Comparison of ENCODE assay signal across 11 cellular contexts in the genomic region with DNA sequence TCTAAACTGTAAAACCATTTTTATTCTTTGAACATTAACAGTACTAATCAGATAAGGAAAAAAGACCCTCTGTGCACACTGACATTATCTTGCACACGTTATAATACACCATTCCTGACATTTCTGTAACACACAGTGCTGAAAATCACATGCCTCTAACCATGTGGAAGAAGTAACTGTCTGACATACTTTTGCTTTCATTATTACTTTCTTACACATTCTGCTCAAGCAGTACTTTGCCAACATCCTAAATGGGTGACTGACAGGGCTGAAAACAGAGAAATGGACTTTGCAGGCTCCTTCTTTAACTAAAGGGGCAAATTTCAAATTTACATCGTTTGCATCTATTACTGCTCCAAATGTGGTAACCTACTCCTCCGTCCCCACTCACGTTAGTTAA. TPM values are rescaled to one million over a fixed set of nuclear protein-coding genes. Genes with fewer than 3 reads are reported as not detected.
DNase-seq lines count a peak whose midpoint lies in the region; ATAC-seq and TF ChIP-seq lines count a peak whose summit lies in the region.
"Had no signal": no experiment of that assay in that cellular context is flagged by ENCODE, and none has a peak within 500 bp of the region (broad histone marks: within the 10 kb centered on the region; RNA-seq: fewer than 3 reads in every experiment).

No MANE protein-coding gene starts in this region.

- no peaks in the 10 kb centered on the region for H3K9me3 Mint-ChIP-seq in central memory CD8-positive, alpha-beta T cell

- BruUV-seq in mammary epithelial cell (replicated peaks; lab: Mats Ljungman, UMichigan): no TSS peak

- CTCF ChIA-PET in mammary epithelial cell (lab: Charles Lee; ENCODE audit: low non-redundant PET): no interaction called here

- H3K27ac ChIP-seq in mammary epithelial cell (ENCODE audit: insufficient read depth, low read depth, low read length): no peak overlapping the region

- H3K9ac ChIP-seq in mammary epithelial cell (ENCODE audit: insufficient read depth, low read length): no peak overlapping the region

- ATAC-seq in GM18498 (IDR thresholded peaks at IDR 0.05; ENCODE audit: unreplicated experiment) (peak; percentile 97), GM19468 (IDR thresholded peaks at IDR 0.05; ENCODE audit: extremely low read depth, unreplicated experiment) (peak; percentile 95), HG03159 (IDR thresholded peaks at IDR 0.05; ENCODE audit: unreplicated experiment) (peak; percentile 97)
- ATAC-seq in central memory CD8-positive, alpha-beta T cell (replicated peaks; ENCODE audit: extremely low read depth, poor library complexity, severe bottlenecking): peak; percentile 39

- no peaks in the 10 kb centered on the region for H4K20me1 ChIP-seq in mammary epithelial cell (ENCODE audit: insufficient read depth, low read length)

- peaks cover 25% of the 10 kb centered on the region for H3K4me1 Mint-ChIP-seq in central memory CD8-positive, alpha-beta T cell

- no peak overlapping the region for H2AFZ ChIP-seq in mammary epithelial cell (ENCODE audit: low read depth, low read length)

- 73% methylated on average over 4 of the region's 4 CpGs for WGBS in mammary epithelial cell (ENCODE audit: low coverage, missing lambda C conversion rate)

- no peak overlapping the region for H3K4me3 Mint-ChIP-seq in central memory CD8-positive, alpha-beta T cell

- no peaks in the 10 kb centered on the region for H3K79me2 ChIP-seq in mammary epithelial cell (ENCODE audit: insufficient read depth, low read length)

- no peak overlapping the region for H3K4me2 ChIP-seq in mammary epithelial cell (ENCODE audit: insufficient read depth, low read depth, low read length)

- DNase-seq in central memory CD8-positive, alpha-beta T cell (ENCODE audit: low spot score in 2 of 2): no peak
- DNase-seq in NCI-H1092 treated with DMSO at 0.1 percent for 48 hours (lab: John Stamatoyannopoulos, UW) (no peak), NCI-H446 (lab: John Stamatoyannopoulos, UW) (no peak), DMS53 (lab: John Stamatoyannopoulos, UW) (no peak), mammary epithelial cell (no peak)

- no peak overlapping the region for H3K4me3 ChIP-seq in mammary epithelial cell (replicated peaks in 1 of 3; ENCODE audit: insufficient read depth in 1 of 3, low read depth in 2 of 3, low read length in 3 of 3)
- H3K4me3 ChIP-seq: lung had no signal

- no peaks in the 10 kb centered on the region for H3K9me3 ChIP-seq in mammary epithelial cell (replicated peaks; ENCODE audit: insufficient read depth, low read length)

- no peaks in the 10 kb centered on the region for H3K27me3 ChIP-seq in mammary epithelial cell (ENCODE audit: insufficient read depth, low read length)

- H3K27ac Mint-ChIP-seq in central memory CD8-positive, alpha-beta T cell (ENCODE audit: low read depth): no peak overlapping the region

- H3K27me3 Mint-ChIP-seq in central memory CD8-positive, alpha-beta T cell: peaks cover 37% of the 10 kb centered on the region

- TF ChIP-seq CTCF in mammary epithelial cell (conservative IDR thresholded peaks at IDR 0.05 in 1 of 2, IDR thresholded peaks at IDR 0.05 in 1 of 2; ENCODE audit: extremely low read depth in 1 of 2, insufficient read depth in 1 of 2, low read depth in 1 of 2, low read length in 2 of 2): no peak

- intact Hi-C loops in mammary epithelial cell (cut with micrococcal nuclease): no loop called here

- no peaks in the 10 kb centered on the region for H3K4me1 ChIP-seq in mammary epithelial cell (ENCODE audit: insufficient read depth, low read length)

- in situ Hi-C loops in mammary epithelial cell (cut with MboI; ENCODE audit: low sequenced_read_pairs in 2 of 2): loop anchor here in 1 of 2 donors (25.0 kb wide), 2 partner anchors 372 to 928 kb away; no protein-coding TSS in a partner anchor

- peaks cover under 1% of the 10 kb centered on the region for H3K36me3 ChIP-seq in mammary epithelial cell (ENCODE audit: insufficient read depth, low read length)

- dilution Hi-C loops in mammary epithelial cell (cut with HindIII; ENCODE audit: low sequenced_read_pairs): no loop called here

- no peaks in the 10 kb centered on the region for H3K36me3 Mint-ChIP-seq in central memory CD8-positive, alpha-beta T cell (ENCODE audit: insufficient read depth)

RNA-seq across cellular contexts. Expression of a gene that starts 22.8 kb away (rescaled TPM):
- total RNA-seq in mammary epithelial cell: 10 to 100 TPM in 1 of 2 donors, 1 to 10 TPM in 1; 8.2 to 12.0 TPM
- 1.3 TPM for polyA plus RNA-seq in mammary epithelial cell
- not detected for polyA minus RNA-seq in mammary epithelial cell
- total RNA-seq: dermis microvascular lymphatic vessel endothelial cell, G401 had no signal

Comparison
In these comparisons a context has a peak if more than half of its experiments do, and no peak if none do; other contexts are left out.
1. ATAC-seq: peak in every context shown above with its lines; median percentile 97 in GM18498; 97 in HG03159; 95 in GM19468; 39 in central memory CD8-positive, alpha-beta T cell.